In genomic region chr22:48887394-48888332, GRCh38 we compare ENCODE assay signal across 2 cellular contexts.
TF ChIP-seq lines count a peak whose summit lies in the region.

No MANE protein-coding gene starts in this region.

TF ChIP-seq in IMR-90, 13 proteins besides CTCF, POLR2A, EP300 and RAD21:
- TF ChIP-seq SMC3 (IDR thresholded peaks at IDR 0.05; ENCODE audit: low read depth, low read length) (no peak), MAFK (IDR thresholded peaks at IDR 0.05; ENCODE audit: low read depth, low read length) (no peak), NFE2L2 (IDR thresholded peaks at IDR 0.05; ENCODE audit: low read depth, low read length) (no peak), FOS (IDR thresholded peaks at IDR 0.05; ENCODE audit: low read depth, low read length) (no peak), RCOR1 (IDR thresholded peaks at IDR 0.05; ENCODE audit: insufficient replicate concordance, low read length) (no peak), ELK1 (IDR thresholded peaks at IDR 0.05; ENCODE audit: borderline replicate concordance, low read depth, low read length) (no peak), MAZ (IDR thresholded peaks at IDR 0.05; ENCODE audit: borderline replicate concordance, low read depth, low read length) (no peak), CEBPB (IDR thresholded peaks at IDR 0.05; ENCODE audit: low read depth, low read length) (no peak), USF2 (IDR thresholded peaks at IDR 0.05; ENCODE audit: low read depth, low read length) (no peak), MXI1 (IDR thresholded peaks at IDR 0.05; ENCODE audit: borderline replicate concordance, low read depth, low read length) (no peak), CHD1 (IDR thresholded peaks at IDR 0.05; ENCODE audit: low read depth, low read length) (no peak), RFX5 (IDR thresholded peaks at IDR 0.05; ENCODE audit: low read depth, low read length) (no peak), BHLHE40 (IDR thresholded peaks at IDR 0.05; ENCODE audit: low read depth, low read length) (no peak)
TF ChIP-seq in IMR-90: peak in this region for 0.

TF ChIP-seq in H1, 55 proteins besides CTCF, POLR2A, EP300 and RAD21:
- TF ChIP-seq SAP30 (IDR thresholded peaks at IDR 0.05; ENCODE audit: insufficient read depth, insufficient replicate concordance, low read length): no peak
- TF ChIP-seq SP1 (IDR thresholded peaks at IDR 0.05; ENCODE audit: low read depth, low read length): no peak
- TF ChIP-seq FOSL1 (IDR thresholded peaks at IDR 0.05; ENCODE audit: insufficient read depth, low read depth, low read length): no peak
